8 cellular contexts compared by ENCODE assay signal in the genomic region with DNA sequence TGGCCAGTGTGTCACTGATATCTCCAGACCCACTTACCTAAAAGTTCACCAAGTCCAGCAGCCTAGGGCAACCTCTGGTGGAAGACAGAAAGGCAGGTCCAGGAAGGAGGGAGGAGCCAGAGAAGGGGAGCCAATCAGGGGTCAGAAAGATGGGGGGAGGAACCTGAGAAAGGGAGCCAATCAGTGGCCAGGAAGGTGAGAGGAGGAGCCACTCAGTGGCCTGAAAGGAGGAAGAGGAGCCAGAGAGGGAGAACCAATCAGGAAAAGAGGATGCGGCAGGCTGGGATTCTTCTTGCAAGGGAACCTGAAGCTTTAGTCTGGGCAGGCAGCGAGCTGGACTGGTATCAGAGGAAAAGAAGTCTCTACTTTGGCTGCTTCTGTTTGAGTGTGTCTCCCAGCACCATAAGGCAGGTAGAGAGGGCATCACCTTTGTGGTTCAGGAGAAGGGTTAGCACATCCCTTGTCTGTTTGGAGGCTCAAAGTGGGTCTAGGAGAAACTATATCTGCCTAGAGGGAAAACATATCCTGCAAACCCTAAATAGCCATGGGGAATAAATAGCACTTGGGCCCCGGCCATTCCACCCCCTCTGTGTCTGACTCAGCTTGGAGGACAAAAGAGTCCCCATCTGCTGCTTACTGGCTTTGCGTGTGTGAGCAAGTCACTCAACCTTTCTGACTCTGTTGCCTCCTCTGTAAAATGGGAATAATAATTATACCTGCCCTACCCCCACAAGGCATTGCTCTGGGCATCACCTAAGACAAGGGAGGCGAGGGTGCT. TPM values are rescaled to one million over a fixed set of nuclear protein-coding genes. Genes with fewer than 3 reads are reported as not detected.
DNase-seq lines count a peak whose midpoint lies in the region; ATAC-seq and TF ChIP-seq lines count a peak whose summit lies in the region.
"Had no signal": no experiment of that assay in that cellular context is flagged by ENCODE, and none has a peak within 500 bp of the region (broad histone marks: within the 10 kb centered on the region; RNA-seq: fewer than 3 reads in every experiment).

No MANE protein-coding gene starts in this region.

- DNase-seq in GM03348 (ENCODE audit: low spot score) (peak; percentile 32), LNCaP clone FGC (ENCODE audit: low read depth) (peak; percentile 6), SW 1271 (lab: John Stamatoyannopoulos, UW) (peak; percentile 11 to 54), fibroblast of the aortic adventitia (ENCODE audit: low read depth) (peak; percentile 3), posterior cingulate gyrus (peak; percentile 18 to 95 (median 80))

- no peak for TF ChIP-seq CTCF in LNCaP clone FGC (IDR thresholded peaks at IDR 0.05; ENCODE audit: control insufficient read depth, extremely low read depth, insufficient read depth)
- TF ChIP-seq CTCF in fibroblast of the aortic adventitia (IDR thresholded peaks at IDR 0.05; ENCODE audit: insufficient read depth, low read length) = no peak

- intact Hi-C loops in posterior cingulate gyrus (cut with DNase I) = no loop called here

- ATAC-seq in HG03442 (IDR thresholded peaks at IDR 0.05; ENCODE audit: unreplicated experiment) = no peak
- ATAC-seq in HG02840 (IDR thresholded peaks at IDR 0.05; ENCODE audit: low FRiP score, unreplicated experiment) = no peak

- H3K4me3 ChIP-seq in LNCaP clone FGC (ENCODE audit: low read depth, low read length) (no peak overlapping the region), fibroblast of the aortic adventitia (ENCODE audit: low read depth, low read length) (no peak overlapping the region)

RNA-seq across cellular contexts. Expression of gene CRHR1, which starts 43.4 kb away (rescaled TPM):
- not detected in 2 replicates for total RNA-seq in fibroblast of the aortic adventitia (ENCODE audit: low replicate concordance)
- total RNA-seq: kidney epithelial cell had no signal

Comparison
In these comparisons a context has a peak if more than half of its experiments do, and no peak if none do; other contexts are left out.
1. DNase-seq: peak in every context shown above with its lines; median percentile 80 in posterior cingulate gyrus; 32 in SW 1271; 32 in GM03348; 6 in LNCaP clone FGC; 3 in fibroblast of the aortic adventitia.